ENCODE assay signal across 30 cellular contexts in the genomic region with DNA sequence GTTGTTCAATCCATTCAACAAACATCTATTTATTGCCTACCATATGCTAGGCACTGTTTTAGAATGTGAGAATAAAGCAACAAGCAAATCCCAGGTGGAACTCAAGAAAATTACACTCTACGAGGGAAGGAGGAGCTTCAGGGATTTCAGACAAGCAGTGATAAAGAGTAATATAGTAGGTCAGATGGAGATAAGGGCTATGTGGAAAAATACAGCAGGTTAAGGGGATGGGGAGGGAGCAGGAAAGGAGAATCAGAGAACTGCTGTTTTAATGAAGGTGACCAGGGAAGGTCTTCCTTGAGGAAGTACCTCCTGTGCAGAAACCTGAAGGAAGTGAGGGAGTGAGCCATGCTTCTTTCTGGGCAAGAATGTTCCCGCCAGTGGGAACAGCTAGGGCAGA.
"Had no signal": no experiment of that assay in that cellular context is flagged by ENCODE, and none has a peak within 500 bp of the region (broad histone marks: within the 10 kb centered on the region; RNA-seq: fewer than 3 reads in every experiment).

No MANE protein-coding gene starts in this region.

- H3K9me3 ChIP-seq: esophagus squamous epithelium, gastroesophageal sphincter, heart right ventricle had no signal

- DNase-seq: activated B cell treated with CpG ODN at 0.5 μM for 24 hours; activated CD4-positive, alpha-beta T cell treated with anti-CD3 and anti-CD28 coated beads for 48 hours; activated CD4-positive, alpha-beta T cell treated with anti-CD3 and anti-CD28 coated beads, Interleukin-2, amount 50 U/mL, for 1 hour; activated CD4-positive, alpha-beta T cell treated with anti-CD3 and anti-CD28 coated beads, Interleukin-2, amount 50 U/mL, for 48 hours; activated CD8-positive, alpha-beta memory T cell treated with anti-CD3 and anti-CD28 coated beads for 24 hours; activated CD8-positive, alpha-beta T cell treated with anti-CD3 and anti-CD28 coated beads for 36 hours; activated effector memory CD4-positive, alpha-beta T cell treated with Interleukin-2 at 50 U/mL for 16 hours; activated gamma-delta T cell treated with Interleukin-2 at 50 U/mL for 16 hours; activated naive CD4-positive, alpha-beta T cell treated with anti-CD3 and anti-CD28 coated beads, Interleukin-2, amount 50 U/mL, for 16 hours; activated naive CD4-positive, alpha-beta T cell treated with Interleukin-2 at 50 U/mL for 16 hours; activated T-cell treated with anti-CD3 and anti-CD28 coated beads, Interleukin-2, amount 50 U/mL, for 4 hours; amniotic stem cell; anterior cingulate cortex; brain microvascular endothelial cell; cortex of kidney; dermis blood vessel endothelial cell; effector CD4-positive, alpha-beta T cell; effector memory CD8-positive, alpha-beta T cell; erythroblast; esophagus squamous epithelium; foreskin melanocyte; heart right ventricle; T-helper 2 cell had no signal

- H3K36me3 ChIP-seq: brain microvascular endothelial cell, esophagus squamous epithelium, gastroesophageal sphincter, heart right ventricle had no signal

- FAIRE-seq: astrocyte, bronchial epithelial cell, colon had no signal

- H3K27me3 ChIP-seq: brain microvascular endothelial cell had no signal

- H3K27ac ChIP-seq: brain microvascular endothelial cell, esophagus squamous epithelium, gastroesophageal sphincter, heart right ventricle, VCaP had no signal

- H3K4me3 ChIP-seq: esophagus squamous epithelium, gastroesophageal sphincter, heart right ventricle had no signal

- ATAC-seq: activated CD4-positive, CD25-positive, alpha-beta regulatory T cell treated with anti-CD3 and anti-CD28 coated beads, Interleukin-2, amount 50 U/mL, for 24 hours; activated CD8-positive, alpha-beta T cell treated with anti-CD3 and anti-CD28 coated beads for 36 hours; activated T-cell treated with anti-CD3 and anti-CD28 coated beads, Interleukin-2, amount 50 U/mL, for 4 hours; activated T-helper 17 cell treated with anti-CD3 and anti-CD28 coated beads, Interleukin-2, amount 50 U/mL, for 72 hours; effector memory CD8-positive, alpha-beta T cell; gastroesophageal sphincter; heart right ventricle had no signal
